Comparison of ENCODE assay signal across 8 cellular contexts in genomic region chr11:5992604-5993251, GRCh38. TPM values are rescaled to one million over a fixed set of nuclear protein-coding genes. Genes with fewer than 3 reads are reported as not detected.
DNase-seq lines count a peak whose midpoint lies in the region; ATAC-seq, FAIRE-seq and TF ChIP-seq lines count a peak whose summit lies in the region.

No MANE protein-coding gene starts in this region.

- no peak for TF ChIP-seq POLR2A in HepG2 (IDR thresholded peaks at IDR 0.05; ENCODE audit: insufficient read depth in 1 of 2, low read depth in 2 of 2, low read length in 2 of 2)

- POLR2A ChIA-PET in HepG2 (lab: Yijun Ruan, JAX) = no interaction called here

- peaks cover 0 to 8% of the 10 kb centered on the region in 2 experiments; a peak in 1 of 5 replicates for H3K27me3 ChIP-seq in HepG2 (ENCODE audit: control insufficient read depth in 1 of 2, insufficient read depth in 2 of 2, low read length in 2 of 2)

- no peak for TF ChIP-seq EP300 in HepG2 (IDR thresholded peaks at IDR 0.05; ENCODE audit: low read depth in 2 of 2, low read length in 2 of 2)
- TF ChIP-seq EP300 in HepG2 (CRISPR knock-in tag; IDR thresholded peaks at IDR 0.05; ENCODE audit: borderline replicate concordance) = no peak

- ATAC-seq in HepG2 (peak; percentile 74), GM21737 (IDR thresholded peaks at IDR 0.05; ENCODE audit: unreplicated experiment) (no peak)

- no peak overlapping the region for H3K27ac ChIP-seq in VCaP
- H3K27ac ChIP-seq in HepG2 (ENCODE audit: extremely low read length, insufficient read depth, low read length) = no peak overlapping the region

- TF ChIP-seq RAD21 in HepG2 (CRISPR knock-in tag; IDR thresholded peaks at IDR 0.05) = no peak

- no peak overlapping the region for H3K9ac ChIP-seq in HepG2 (ENCODE audit: insufficient read depth, low read depth, low read length)

- H3K9me3 ChIP-seq in HepG2 (ENCODE audit: low read length) = no peaks in the 10 kb centered on the region

- CTCF ChIA-PET in HepG2 (lab: Yijun Ruan, JAX; ENCODE audit: low intra/inter-chr PET ratio, low total read pairs) = no interaction called here

- no TSS peak for BruUV-seq in HepG2 (replicated peaks; lab: Mats Ljungman, UMichigan)

- no peak overlapping the region for H2AFZ ChIP-seq in HepG2 (ENCODE audit: low read length)

- intact Hi-C loops in HepG2 (cut with micrococcal nuclease; ENCODE audit: unreplicated experiment) = no loop called here

- 0% methylated on average over 3 of the region's 3 CpGs for WGBS in HepG2 (ENCODE audit: low lambda C conversion rate)

- in situ Hi-C loops in HepG2 (cut with HindIII; ENCODE audit: extremely low pct_ligation_motif_present, low pct_unique_long_range_greater_than_20kb) = no loop called here

- no peaks in the 10 kb centered on the region for H3K36me3 ChIP-seq in HepG2 (replicated peaks in 1 of 2; ENCODE audit: control insufficient read depth in 1 of 2, insufficient read depth in 2 of 2, low read length in 2 of 2)

- H4K20me1 ChIP-seq in HepG2 (ENCODE audit: insufficient read depth, low read length) = no peaks in the 10 kb centered on the region

- peak; percentile 39 for FAIRE-seq in HepG2 (lab: Jason Lieb, UNC)

- H3K4me3 ChIP-seq in HFF-Myc (replicated peaks; ENCODE audit: low read depth, low read length) (no peak overlapping the region), HepG2 (replicated peaks in 1 of 3; ENCODE audit: insufficient read depth in 1 of 3, low read depth in 2 of 3, low read length in 3 of 3) (no peak overlapping the region)

- no peaks in the 10 kb centered on the region for H3K4me1 ChIP-seq in HepG2 (ENCODE audit: insufficient read depth, low read length)

- no peak overlapping the region for H3K4me2 ChIP-seq in HepG2 (ENCODE audit: low read depth, low read length)

- TF ChIP-seq CTCF in HFF-Myc (IDR thresholded peaks at IDR 0.05; ENCODE audit: low read depth, low read length, missing control alignments) = peak; percentile 35
- peak; percentile 82 for TF ChIP-seq CTCF in VCaP (conservative IDR thresholded peaks at IDR 0.05)
- TF ChIP-seq CTCF in HepG2 (CRISPR knock-in tag; IDR thresholded peaks at IDR 0.05) = peak; percentile 55

- DNase-seq in ELF-1 (ENCODE audit: low read depth, low spot score) (peak; percentile 16), HFF-Myc (ENCODE audit: extremely low read depth, low read depth) (no peak), HepG2 (ENCODE audit: low spot score) (peak; percentile 6)
- DNase-seq in stimulated activated naive CD4-positive, alpha-beta T cell (lab: John Stamatoyannopoulos, UW) = no peak
- DNase-seq in activated T-cell treated with anti-CD3 and anti-CD28 coated beads, Interleukin-2, amount 50 U/mL, for 1 hour = no peak
- no peak for DNase-seq in activated CD4-positive, alpha-beta T cell treated with anti-CD3 and anti-CD28 coated beads, Interleukin-2, amount 50 U/mL, for 1 hour

- H3K79me2 ChIP-seq in HepG2 (ENCODE audit: insufficient read depth, low read length) = no peaks in the 10 kb centered on the region

RNA-seq across cellular contexts. Expression of gene OR52L1, which starts 5.9 kb away (rescaled TPM):
- total RNA-seq in HepG2 (2016; rRNA removed; fragmentation: Illumina TruSeq; extraction: Trizol) = not detected in 2 replicates
- not detected in 2 replicates for total RNA-seq in HepG2 (2016; cell fraction: cytosol; rRNA removed; fragmentation: Illumina TruSeq; extraction: Trizol; ENCODE audit: low read depth)
- not detected in 2 replicates for total RNA-seq in HepG2 (2016; cell fraction: insoluble cytoplasmic fraction; rRNA removed; fragmentation: Illumina TruSeq; extraction: Trizol)
- not detected in 2 replicates for total RNA-seq in HepG2 (2016; cell fraction: membrane; rRNA removed; fragmentation: Illumina TruSeq; extraction: Trizol)
- not detected in 2 replicates for total RNA-seq in HepG2 (2016; cell fraction: nucleus; rRNA removed; fragmentation: Illumina TruSeq; extraction: Trizol)
- not detected in 2 replicates for polyA plus RNA-seq in HepG2 (2011; rRNA removed)
- polyA plus RNA-seq in HepG2 (2011; cell fraction: cytosol; rRNA removed) = not detected in 2 replicates
- not detected in 2 replicates for polyA plus RNA-seq in HepG2 (2011; cell fraction: nucleus; rRNA removed)
- polyA plus RNA-seq in HepG2 (2012) = not detected in 2 replicates
- not detected in 2 replicates for polyA plus RNA-seq in HepG2 (2016; cell fraction: cytosol; fragmentation: Illumina TruSeq; extraction: Trizol; ENCODE audit: low read depth)
- not detected in 2 replicates for polyA plus RNA-seq in HepG2 (2016; cell fraction: insoluble cytoplasmic fraction; fragmentation: Illumina TruSeq; extraction: Trizol; ENCODE audit: low read depth)
- not detected in 2 replicates for polyA plus RNA-seq in HepG2 (2016; cell fraction: membrane; fragmentation: Illumina TruSeq; extraction: Trizol; ENCODE audit: low read depth)
- polyA plus RNA-seq in HepG2 (2016; cell fraction: nucleus; fragmentation: Illumina TruSeq; extraction: Trizol; ENCODE audit: insufficient read depth, low read depth) = not detected in 2 replicates
- not detected in 2 replicates for polyA minus RNA-seq in HepG2 (2011; rRNA and poly(A)+ RNA removed; ENCODE audit: low replicate concordance)
- polyA minus RNA-seq in HepG2 (2011; cell fraction: cytosol; rRNA and poly(A)+ RNA removed) = not detected in 2 replicates
- not detected in 2 replicates for polyA minus RNA-seq in HepG2 (2011; cell fraction: nucleus; rRNA and poly(A)+ RNA removed)

RNA-seq across cellular contexts. Expression of gene OR56A4, which starts 14.0 kb away (rescaled TPM):
- not detected in 2 replicates for total RNA-seq in HepG2 (2016; rRNA removed; fragmentation: Illumina TruSeq; extraction: Trizol)
- not detected in 2 replicates for total RNA-seq in HepG2 (2016; cell fraction: cytosol; rRNA removed; fragmentation: Illumina TruSeq; extraction: Trizol; ENCODE audit: low read depth)
- not detected in 2 replicates for total RNA-seq in HepG2 (2016; cell fraction: insoluble cytoplasmic fraction; rRNA removed; fragmentation: Illumina TruSeq; extraction: Trizol)
- not detected in 2 replicates for total RNA-seq in HepG2 (2016; cell fraction: membrane; rRNA removed; fragmentation: Illumina TruSeq; extraction: Trizol)
- total RNA-seq in HepG2 (2016; cell fraction: nucleus; rRNA removed; fragmentation: Illumina TruSeq; extraction: Trizol) = not detected in 2 replicates
- not detected in 2 replicates for polyA plus RNA-seq in HepG2 (2011; rRNA removed)
- not detected in 2 replicates for polyA plus RNA-seq in HepG2 (2011; cell fraction: cytosol; rRNA removed)
- not detected in 2 replicates for polyA plus RNA-seq in HepG2 (2011; cell fraction: nucleus; rRNA removed)
- polyA plus RNA-seq in HepG2 (2012) = not detected in 2 replicates
- not detected in 2 replicates for polyA plus RNA-seq in HepG2 (2016; cell fraction: cytosol; fragmentation: Illumina TruSeq; extraction: Trizol; ENCODE audit: low read depth)
- not detected in 2 replicates for polyA plus RNA-seq in HepG2 (2016; cell fraction: insoluble cytoplasmic fraction; fragmentation: Illumina TruSeq; extraction: Trizol; ENCODE audit: low read depth)
- polyA plus RNA-seq in HepG2 (2016; cell fraction: membrane; fragmentation: Illumina TruSeq; extraction: Trizol; ENCODE audit: low read depth) = not detected in 2 replicates
- not detected in 2 replicates for polyA plus RNA-seq in HepG2 (2016; cell fraction: nucleus; fragmentation: Illumina TruSeq; extraction: Trizol; ENCODE audit: insufficient read depth, low read depth)
- polyA minus RNA-seq in HepG2 (2011; rRNA and poly(A)+ RNA removed; ENCODE audit: low replicate concordance) = not detected in 2 replicates
- polyA minus RNA-seq in HepG2 (2011; cell fraction: cytosol; rRNA and poly(A)+ RNA removed) = not detected in 2 replicates
- 0.12 TPM in 1 of 2 replicates, not detected in the other for polyA minus RNA-seq in HepG2 (2011; cell fraction: nucleus; rRNA and poly(A)+ RNA removed)

RNA-seq across cellular contexts. Expression of gene OR56A5, which starts 24.4 kb away (rescaled TPM):
- total RNA-seq in HepG2 (2016; rRNA removed; fragmentation: Illumina TruSeq; extraction: Trizol) = not detected in 2 replicates
- not detected in 2 replicates for total RNA-seq in HepG2 (2016; cell fraction: cytosol; rRNA removed; fragmentation: Illumina TruSeq; extraction: Trizol; ENCODE audit: low read depth)
- not detected in 2 replicates for total RNA-seq in HepG2 (2016; cell fraction: insoluble cytoplasmic fraction; rRNA removed; fragmentation: Illumina TruSeq; extraction: Trizol)
- not detected in 2 replicates for total RNA-seq in HepG2 (2016; cell fraction: membrane; rRNA removed; fragmentation: Illumina TruSeq; extraction: Trizol)
- not detected in 2 replicates for total RNA-seq in HepG2 (2016; cell fraction: nucleus; rRNA removed; fragmentation: Illumina TruSeq; extraction: Trizol)
- polyA plus RNA-seq in HepG2 (2011; rRNA removed) = not detected in 2 replicates
- polyA plus RNA-seq in HepG2 (2011; cell fraction: cytosol; rRNA removed) = not detected in 2 replicates
- not detected in 2 replicates for polyA plus RNA-seq in HepG2 (2011; cell fraction: nucleus; rRNA removed)
- not detected in 2 replicates for polyA plus RNA-seq in HepG2 (2012)
- polyA plus RNA-seq in HepG2 (2016; cell fraction: cytosol; fragmentation: Illumina TruSeq; extraction: Trizol; ENCODE audit: low read depth) = not detected in 2 replicates
- polyA plus RNA-seq in HepG2 (2016; cell fraction: insoluble cytoplasmic fraction; fragmentation: Illumina TruSeq; extraction: Trizol; ENCODE audit: low read depth) = not detected in 2 replicates
- polyA plus RNA-seq in HepG2 (2016; cell fraction: membrane; fragmentation: Illumina TruSeq; extraction: Trizol; ENCODE audit: low read depth) = not detected in 2 replicates
- not detected in 2 replicates for polyA plus RNA-seq in HepG2 (2016; cell fraction: nucleus; fragmentation: Illumina TruSeq; extraction: Trizol; ENCODE audit: insufficient read depth, low read depth)
- not detected in 2 replicates for polyA minus RNA-seq in HepG2 (2011; rRNA and poly(A)+ RNA removed; ENCODE audit: low replicate concordance)
- not detected in 2 replicates for polyA minus RNA-seq in HepG2 (2011; cell fraction: cytosol; rRNA and poly(A)+ RNA removed)
- not detected in 2 replicates for polyA minus RNA-seq in HepG2 (2011; cell fraction: nucleus; rRNA and poly(A)+ RNA removed)

RNA-seq across cellular contexts. Expression of gene OR56A1, which starts 37.8 kb away (rescaled TPM):
- not detected in 2 replicates for total RNA-seq in HepG2 (2016; rRNA removed; fragmentation: Illumina TruSeq; extraction: Trizol)
- total RNA-seq in HepG2 (2016; cell fraction: cytosol; rRNA removed; fragmentation: Illumina TruSeq; extraction: Trizol; ENCODE audit: low read depth) = not detected in 2 replicates
- not detected in 2 replicates for total RNA-seq in HepG2 (2016; cell fraction: insoluble cytoplasmic fraction; rRNA removed; fragmentation: Illumina TruSeq; extraction: Trizol)
- not detected in 2 replicates for total RNA-seq in HepG2 (2016; cell fraction: membrane; rRNA removed; fragmentation: Illumina TruSeq; extraction: Trizol)
- total RNA-seq in HepG2 (2016; cell fraction: nucleus; rRNA removed; fragmentation: Illumina TruSeq; extraction: Trizol) = 0.03 TPM in 1 of 2 replicates, not detected in the other
- not detected in 2 replicates for polyA plus RNA-seq in HepG2 (2011; rRNA removed)
- polyA plus RNA-seq in HepG2 (2011; cell fraction: cytosol; rRNA removed) = not detected in 2 replicates
- polyA plus RNA-seq in HepG2 (2011; cell fraction: nucleus; rRNA removed) = not detected in 2 replicates
- polyA plus RNA-seq in HepG2 (2012) = not detected in 2 replicates
- not detected in 2 replicates for polyA plus RNA-seq in HepG2 (2016; cell fraction: cytosol; fragmentation: Illumina TruSeq; extraction: Trizol; ENCODE audit: low read depth)
- polyA plus RNA-seq in HepG2 (2016; cell fraction: insoluble cytoplasmic fraction; fragmentation: Illumina TruSeq; extraction: Trizol; ENCODE audit: low read depth) = not detected in 2 replicates
- not detected in 2 replicates for polyA plus RNA-seq in HepG2 (2016; cell fraction: membrane; fragmentation: Illumina TruSeq; extraction: Trizol; ENCODE audit: low read depth)
- not detected in 2 replicates for polyA plus RNA-seq in HepG2 (2016; cell fraction: nucleus; fragmentation: Illumina TruSeq; extraction: Trizol; ENCODE audit: insufficient read depth, low read depth)
- polyA minus RNA-seq in HepG2 (2011; rRNA and poly(A)+ RNA removed; ENCODE audit: low replicate concordance) = not detected in 2 replicates
- not detected in 2 replicates for polyA minus RNA-seq in HepG2 (2011; cell fraction: cytosol; rRNA and poly(A)+ RNA removed)
- polyA minus RNA-seq in HepG2 (2011; cell fraction: nucleus; rRNA and poly(A)+ RNA removed) = 0.13 and 0.25 TPM in 2 replicates

RNA-seq across cellular contexts. Expression of gene OR56A3, which starts 50.7 kb away (rescaled TPM):
- not detected in 2 replicates for total RNA-seq in HepG2 (2016; rRNA removed; fragmentation: Illumina TruSeq; extraction: Trizol)
- total RNA-seq in HepG2 (2016; cell fraction: cytosol; rRNA removed; fragmentation: Illumina TruSeq; extraction: Trizol; ENCODE audit: low read depth) = not detected in 2 replicates
- total RNA-seq in HepG2 (2016; cell fraction: insoluble cytoplasmic fraction; rRNA removed; fragmentation: Illumina TruSeq; extraction: Trizol) = not detected in 2 replicates
- total RNA-seq in HepG2 (2016; cell fraction: membrane; rRNA removed; fragmentation: Illumina TruSeq; extraction: Trizol) = not detected in 2 replicates
- not detected in 2 replicates for total RNA-seq in HepG2 (2016; cell fraction: nucleus; rRNA removed; fragmentation: Illumina TruSeq; extraction: Trizol)
- not detected in 2 replicates for polyA plus RNA-seq in HepG2 (2011; rRNA removed)
- polyA plus RNA-seq in HepG2 (2011; cell fraction: cytosol; rRNA removed) = not detected in 2 replicates
- not detected in 2 replicates for polyA plus RNA-seq in HepG2 (2011; cell fraction: nucleus; rRNA removed)
- polyA plus RNA-seq in HepG2 (2012) = not detected in 2 replicates
- polyA plus RNA-seq in HepG2 (2016; cell fraction: cytosol; fragmentation: Illumina TruSeq; extraction: Trizol; ENCODE audit: low read depth) = not detected in 2 replicates
- polyA plus RNA-seq in HepG2 (2016; cell fraction: insoluble cytoplasmic fraction; fragmentation: Illumina TruSeq; extraction: Trizol; ENCODE audit: low read depth) = not detected in 2 replicates
- polyA plus RNA-seq in HepG2 (2016; cell fraction: membrane; fragmentation: Illumina TruSeq; extraction: Trizol; ENCODE audit: low read depth) = not detected in 2 replicates
- polyA plus RNA-seq in HepG2 (2016; cell fraction: nucleus; fragmentation: Illumina TruSeq; extraction: Trizol; ENCODE audit: insufficient read depth, low read depth) = not detected in 2 replicates
- not detected in 2 replicates for polyA minus RNA-seq in HepG2 (2011; rRNA and poly(A)+ RNA removed; ENCODE audit: low replicate concordance)
- polyA minus RNA-seq in HepG2 (2011; cell fraction: cytosol; rRNA and poly(A)+ RNA removed) = not detected in 2 replicates
- not detected in 2 replicates for polyA minus RNA-seq in HepG2 (2011; cell fraction: nucleus; rRNA and poly(A)+ RNA removed)

Comparison
In these comparisons a context has a peak if more than half of its experiments do, and no peak if none do; other contexts are left out.
1. DNase-seq: peak in ELF-1 (single experiment) and HepG2 (single experiment); none in HFF-Myc (single experiment), stimulated activated naive CD4-positive, alpha-beta T cell (0 of 6), activated T-cell treated with anti-CD3 and anti-CD28 coated beads, Interleukin-2, amount 50 U/mL, for 1 hour (single experiment) and activated CD4-positive, alpha-beta T cell treated with anti-CD3 and anti-CD28 coated beads, Interleukin-2, amount 50 U/mL, for 1 hour (single experiment).
2. Peak in every context shown above with its lines, with median percentiles within 50 percentile points of each other: CTCF ChIP-seq.